Comparison of ENCODE assay signal across 24 cellular contexts in genomic region chr12:20731274-20731673, GRCh38. TPM values are rescaled to one million over a fixed set of nuclear protein-coding genes. Genes with fewer than 3 reads are reported as not detected.
A peak's percentile ranks its signal among the peaks of the same experiment; 100 is the strongest.
DNase-seq lines count a peak whose midpoint lies in the region; ATAC-seq and TF ChIP-seq lines count a peak whose summit lies in the region.
"Had no signal": no experiment of that assay in that cellular context is flagged by ENCODE, and none has a peak within 500 bp of the region (broad histone marks: within the 10 kb centered on the region; RNA-seq: fewer than 3 reads in every experiment).

No MANE protein-coding gene starts in this region.

- no peak overlapping the region for H3K27ac ChIP-seq in SK-N-SH (ENCODE audit: low read depth in 2 of 2, low read length in 1 of 2)
- H3K27ac ChIP-seq: GM23248, PC-9, RWPE1 had no signal

- H3K9me3 ChIP-seq in SK-N-SH (no peaks in the 10 kb centered on the region), adipocyte (ENCODE audit: control insufficient read depth, low read length) (no peaks in the 10 kb centered on the region)

- no peaks in the 10 kb centered on the region for H3F3A ChIP-seq in SK-N-SH (replicated peaks; ENCODE audit: insufficient read depth)

- no peak overlapping the region for H3K4me2 ChIP-seq in SK-N-SH
- H3K4me2 ChIP-seq: PC-9 had no signal

- TF ChIP-seq EP300 in SK-N-SH (IDR thresholded peaks at IDR 0.05; ENCODE audit: borderline replicate concordance in 1 of 2, low read depth in 1 of 2, low read length in 1 of 2): no peak

- H3K4me1 ChIP-seq in SK-N-SH (ENCODE audit: control insufficient read depth in 1 of 2, insufficient read depth in 2 of 2, low read depth in 1 of 2, low read length in 1 of 2) (no peaks in the 10 kb centered on the region), adipocyte (ENCODE audit: control insufficient read depth, insufficient read depth, low read length) (no peaks in the 10 kb centered on the region)

- no peak overlapping the region for H3K9ac ChIP-seq in SK-N-SH
- no peak overlapping the region for H3K9ac ChIP-seq in adipocyte (ENCODE audit: low read length)
- H3K9ac ChIP-seq: GM23248 had no signal

- H3K36me3 ChIP-seq in SK-N-SH (replicated peaks in 1 of 2; ENCODE audit: control insufficient read depth in 1 of 2, insufficient read depth in 2 of 2, low read length in 1 of 2) (no peaks in the 10 kb centered on the region), adipocyte (ENCODE audit: control insufficient read depth, insufficient read depth, low read length, severe bottlenecking) (no peaks in the 10 kb centered on the region)

- CTCF ChIA-PET in SK-N-SH (lab: Yijun Ruan, JAX): no interaction called here

- DNase-seq in SK-N-SH: no peak
- peak; percentile 15 for DNase-seq in M059J (ENCODE audit: low read depth)
- peak; percentile 1 for DNase-seq in adipocyte (ENCODE audit: low read depth)
- no peak for DNase-seq in left lobe of liver (ENCODE audit: low spot score)
- no peak for DNase-seq in CD1c-positive myeloid dendritic cell (ENCODE audit: extremely low spot score)
- DNase-seq in Right ventricle myocardium superior: no peak
- DNase-seq: 8988T, DMS79, GM23248, H9, MM.1S, NCI-H1092 treated with DMSO at 0.1 percent for 48 hours, NCI-H1436 treated with DMSO at 0.1 percent for 48 hours, NCI-H2029, NCI-H2171 treated with DMSO at 0.1 percent for 48 hours, NCI-H524 treated with DMSO at 0.1 percent for 48 hours, PC-9, SIG-M5, T-helper 1 cell had no signal

- H3K27me3 ChIP-seq in SK-N-SH (ENCODE audit: insufficient read depth) (no peaks in the 10 kb centered on the region), adipocyte (replicated peaks; ENCODE audit: control insufficient read depth, insufficient read depth, low read length) (no peaks in the 10 kb centered on the region)

- 48% methylated on average over 1 of the region's 1 CpG for whole genome bisulfite sequencing in SK-N-SH (ENCODE audit: low lambda C conversion rate)

- intact Hi-C loops in Right ventricle myocardium superior (cut with DNase I): no loop called here

- POLR2A ChIA-PET in SK-N-SH (lab: Yijun Ruan, JAX): no interaction called here

- H2AFZ ChIP-seq in SK-N-SH (ENCODE audit: low read depth): no peak overlapping the region
- H2AFZ ChIP-seq: GM23248, PC-9 had no signal

- no peak for TF ChIP-seq RAD21 in SK-N-SH (IDR thresholded peaks at IDR 0.05; ENCODE audit: low read length)

- ATAC-seq in SK-N-SH treated with all-trans-retinoic acid at 6 μM for 48 hours: no peak
- peak; percentile 34 for ATAC-seq in left lobe of liver
- ATAC-seq in Right ventricle myocardium superior (ENCODE audit: poor library complexity): no peak
- ATAC-seq in HG02885 (IDR thresholded peaks at IDR 0.05; ENCODE audit: poor library complexity, unreplicated experiment): no peak

- no peaks in the 10 kb centered on the region for H3K9me2 ChIP-seq in SK-N-SH

- no peaks in the 10 kb centered on the region for H4K20me1 ChIP-seq in SK-N-SH (ENCODE audit: insufficient read depth)

- H3K4me3 ChIP-seq in SK-N-SH (ENCODE audit: low read depth in 2 of 2, low read length in 1 of 2) (no peak overlapping the region), adipocyte (ENCODE audit: low read length) (no peak overlapping the region)
- H3K4me3 ChIP-seq: GM23248, PC-9 had no signal

- peak; percentile 10; the same call in 1 of the 2 replicates for TF ChIP-seq CTCF in SK-N-SH (IDR thresholded peaks at IDR 0.05)

- no peaks in the 10 kb centered on the region for H3K79me2 ChIP-seq in SK-N-SH (ENCODE audit: insufficient read depth)

TF ChIP-seq in SK-N-SH, 30 proteins besides CTCF, POLR2A, EP300 and RAD21 (continues in another document):
- TF ChIP-seq MEF2A (IDR thresholded peaks at IDR 0.05; ENCODE audit: borderline replicate concordance, low read depth) (no peak), PBX3 (IDR thresholded peaks at IDR 0.05) (no peak), SIN3A (IDR thresholded peaks at IDR 0.05; ENCODE audit: borderline replicate concordance, low read depth, low read length) (no peak), IRF3 (IDR thresholded peaks at IDR 0.05; ENCODE audit: low read depth, low read length) (no peak), USF2 (IDR thresholded peaks at IDR 0.05; ENCODE audit: borderline replicate concordance, low read depth, low read length) (no peak), GABPA (IDR thresholded peaks at IDR 0.05; ENCODE audit: low read depth) (no peak), NFIC (IDR thresholded peaks at IDR 0.05; ENCODE audit: borderline replicate concordance) (no peak)

TF ChIP-seq in SK-N-SH treated with all-trans-retinoic acid at 6 μM for 48 hours, 23 proteins besides CTCF, POLR2A, EP300 and RAD21:
- TF ChIP-seq ESRRG (CRISPR knock-in tag; IDR thresholded peaks at IDR 0.05) (no peak), PPARA (CRISPR knock-in tag; IDR thresholded peaks at IDR 0.05; ENCODE audit: borderline replicate concordance) (no peak), TOX (CRISPR knock-in tag; IDR thresholded peaks at IDR 0.05; ENCODE audit: borderline replicate concordance) (no peak), TCF4 (CRISPR knock-in tag; IDR thresholded peaks at IDR 0.05; ENCODE audit: borderline replicate concordance) (no peak), ARNTL (CRISPR knock-in tag; IDR thresholded peaks at IDR 0.05; ENCODE audit: borderline replicate concordance, low read depth) (no peak), ZC3H10 (CRISPR knock-in tag; IDR thresholded peaks at IDR 0.05) (no peak), ZFP3 (CRISPR knock-in tag; IDR thresholded peaks at IDR 0.05) (no peak)

RNA-seq across cellular contexts. Expression of gene SLCO1C1, which starts 36.1 kb away (rescaled TPM):
- polyA plus RNA-seq in SK-N-SH (2012; rRNA removed): 0.02 TPM in 1 of 2 replicates, not detected in the other
- polyA plus RNA-seq in SK-N-SH (2012; cell fraction: cytosol; rRNA removed): not detected in 2 replicates
- polyA plus RNA-seq in SK-N-SH (2012; cell fraction: nucleus; rRNA removed): 0.06 TPM in 1 of 2 replicates, not detected in the other
- not detected in 2 replicates for total RNA-seq in M059J (2014; rRNA removed; shearing (Covaris generic))
- not detected for total RNA-seq in left lobe of liver
- 0.94 TPM for total RNA-seq in Right ventricle myocardium superior
- total RNA-seq: GM23248, H9, PC-9 had no signal
- polyA plus RNA-seq: CD14-positive monocyte, GM23248, IgD-negative memory B cell had no signal

Comparison
In these comparisons a context has a peak if more than half of its experiments do, and no peak if none do; other contexts are left out.
1. DNase-seq: peak in M059J (single experiment) and adipocyte (single experiment); none in SK-N-SH (single experiment), left lobe of liver (single experiment), CD1c-positive myeloid dendritic cell (single experiment) and Right ventricle myocardium superior (single experiment).